8 cellular contexts compared by ENCODE assay signal in the genomic region with DNA sequence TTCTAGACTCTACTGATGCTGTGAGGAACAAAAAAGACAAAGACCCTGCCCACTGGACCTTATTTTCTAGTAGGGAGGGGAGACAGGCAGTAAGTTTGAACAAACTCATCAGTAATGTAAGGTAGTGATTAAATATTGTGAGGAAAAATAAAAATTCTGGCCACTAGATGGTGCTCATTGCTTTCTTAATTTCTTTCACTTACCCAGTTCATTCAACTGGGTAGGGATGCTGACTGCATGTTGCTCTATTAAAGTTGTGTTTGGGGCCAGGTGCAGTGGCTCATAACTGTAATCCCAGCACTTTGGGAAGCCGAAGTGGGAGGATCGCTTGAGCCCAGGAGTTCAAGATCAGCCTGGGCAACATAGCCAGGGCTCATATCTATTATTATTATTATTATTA. TPM values are rescaled to one million over a fixed set of nuclear protein-coding genes. Genes with fewer than 3 reads are reported as not detected.
DNase-seq lines count a peak whose midpoint lies in the region; ATAC-seq and TF ChIP-seq lines count a peak whose summit lies in the region.

No MANE protein-coding gene starts in this region.

- peaks cover 0 to 13% (median 5%) of the 10 kb centered on the region in 4 donors for H3K4me1 ChIP-seq in stomach

- H3K36me3 ChIP-seq in stomach = no peaks in the 10 kb centered on the region

- no peak overlapping the region for H3K4me3 ChIP-seq in stomach

- no peak overlapping the region for H3K27ac ChIP-seq in stomach

- ATAC-seq in GM19468 (IDR thresholded peaks at IDR 0.05; ENCODE audit: extremely low read depth, unreplicated experiment) (peak; percentile 80), HG03520 (IDR thresholded peaks at IDR 0.05; ENCODE audit: unreplicated experiment) (peak; percentile 82)

- 0 to 5% (median 2%) methylated on average over 2 of the region's 2 CpGs for WGBS in stomach, 5 donors

- intact Hi-C loops in stomach (cut with DNase I; ENCODE audit: low total_unique reads) = no loop called here

- TF ChIP-seq EP300 in stomach (IDR thresholded peaks at IDR 0.05) = no peak

- no peaks in the 10 kb centered on the region for H3K9me3 ChIP-seq in stomach

- no peak for TF ChIP-seq POLR2A in stomach (IDR thresholded peaks at IDR 0.05)

- DNase-seq in EL (peak; percentile 71), NCI-H524 treated with DMSO at 0.1 percent for 48 hours (lab: John Stamatoyannopoulos, UW) (peak; percentile 27), astrocyte of the hippocampus (ENCODE audit: low read depth, low spot score) (peak; percentile 80), iPS-NIHi7 (ENCODE audit: extremely low spot score) (peak; percentile 34), stomach (no peak)
- DNase-seq in effector CD8-positive, alpha-beta T cell (lab: John Stamatoyannopoulos, UW) = no peak

- no peaks in the 10 kb centered on the region for H3K27me3 ChIP-seq in stomach

- TF ChIP-seq CTCF in stomach (IDR thresholded peaks at IDR 0.05) = peak in 5 of 7 experiments; percentile 16 to 70 (median 60)

RNA-seq across cellular contexts. Expression of a gene that starts 6.3 kb away (rescaled TPM):
- total RNA-seq in stomach = 100 to 1,000 TPM in 1 of 5 donors, 10 to 100 TPM in 3, 1 to 10 TPM in 1; 7.2 to 112 (median 40.4) TPM
- polyA plus RNA-seq in stomach = 10 to 100 TPM; 20.3 to 32.1 (median 24.3) TPM

RNA-seq across cellular contexts. Expression of a gene that starts 6.3 kb away (rescaled TPM):
- 10 to 100 TPM in 4 of 5 donors, 1 to 10 TPM in 1; 8.1 to 28.6 (median 23.1) TPM for total RNA-seq in stomach
- 1 to 10 TPM; 4.3 to 6.9 (median 4.6) TPM for polyA plus RNA-seq in stomach

RNA-seq across cellular contexts. Expression of a gene that starts 23.9 kb away (rescaled TPM):
- 10 to 100 TPM in 4 of 5 donors, 1 to 10 TPM in 1; 3.6 to 57.7 (median 22.0) TPM for total RNA-seq in stomach
- 10 to 100 TPM in 2 of 3 donors, 1 to 10 TPM in 1; 6.4 to 12.7 (median 10.0) TPM for polyA plus RNA-seq in stomach

Comparison
In these comparisons a context has a peak if more than half of its experiments do, and no peak if none do; other contexts are left out.
1. DNase-seq: peak in EL (single experiment), NCI-H524 treated with DMSO at 0.1 percent for 48 hours (single experiment), astrocyte of the hippocampus (single experiment) and iPS-NIHi7 (single experiment); none in stomach (single experiment) and effector CD8-positive, alpha-beta T cell (single experiment).